In the genomic region with DNA sequence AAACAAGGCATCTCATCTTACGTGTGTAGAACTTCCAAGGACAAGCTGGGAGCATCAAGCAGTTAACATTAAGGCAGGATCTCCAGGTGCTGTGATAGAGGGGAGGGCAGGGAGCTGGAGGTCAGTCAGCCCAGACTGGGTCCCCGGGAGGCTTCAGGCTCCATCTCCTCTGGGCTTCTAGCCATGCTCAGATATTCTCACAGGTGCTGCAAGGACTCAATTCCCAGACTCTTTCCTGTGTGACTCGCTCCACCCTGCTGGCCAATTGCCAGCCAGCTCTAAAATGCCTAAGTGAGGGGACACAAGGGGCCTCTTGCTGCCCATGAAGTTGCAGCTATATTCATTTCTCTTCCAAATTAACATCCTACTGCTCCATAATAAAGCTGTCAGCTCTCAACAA, we compare ENCODE assay signal across 15 cellular contexts.
A peak's percentile ranks its signal among the peaks of the same experiment; 100 is the strongest.
DNase-seq lines count a peak whose midpoint lies in the region; ATAC-seq lines count a peak whose summit lies in the region.
"Had no signal": no experiment of that assay in that cellular context is flagged by ENCODE, and none has a peak within 500 bp of the region (broad histone marks: within the 10 kb centered on the region; RNA-seq: fewer than 3 reads in every experiment).

No MANE protein-coding gene starts in this region.

- POLR2A ChIA-PET in activated CD4-positive, alpha-beta T cell treated with anti-CD3 and anti-CD28 coated beads, Interleukin-2, amount 10 ng/mL, durations not matched to agents 7 days and 5 days (lab: Charles Lee): no interaction called here

- H3K4me3 Mint-ChIP-seq in stimulated activated memory B cell treated with anti-CD40 and anti-IgM and Interleukin-4, amounts not matched to agents 10 μg/mL and 1 μg/mL and 100 μg/mL, for 72 hours: no peak overlapping the region
- no peak overlapping the region for H3K4me3 Mint-ChIP-seq in activated naive CD4-positive, alpha-beta T cell treated with anti-CD3 and anti-CD28 coated beads, Interleukin-2, amount 10 ng/mL, durations not matched to agents 7 days and 5 days
- no peak overlapping the region for H3K4me3 Mint-ChIP-seq in activated CD4-positive, alpha-beta T cell treated with anti-CD3 and anti-CD28 coated beads, Interleukin-2, amount 10 ng/mL, durations not matched to agents 7 days and 5 days
- H3K4me3 Mint-ChIP-seq: stimulated activated naive B cell treated with anti-CD40 and anti-IgM and Interleukin-4, amounts not matched to agents 10 μg/mL and 1 μg/mL and 100 μg/mL, for 72 hours had no signal

- peaks cover 34% of the 10 kb centered on the region for H3K36me3 Mint-ChIP-seq in stimulated activated memory B cell treated with anti-CD40 and anti-IgM and Interleukin-4, amounts not matched to agents 10 μg/mL and 1 μg/mL and 100 μg/mL, for 72 hours
- H3K36me3 Mint-ChIP-seq in activated naive CD4-positive, alpha-beta T cell treated with anti-CD3 and anti-CD28 coated beads, Interleukin-2, amount 10 ng/mL, durations not matched to agents 7 days and 5 days: no peaks in the 10 kb centered on the region
- H3K36me3 Mint-ChIP-seq in activated CD4-positive, alpha-beta T cell treated with anti-CD3 and anti-CD28 coated beads, Interleukin-2, amount 10 ng/mL, durations not matched to agents 7 days and 5 days (ENCODE audit: low read depth): no peaks in the 10 kb centered on the region

- peaks cover 41% of the 10 kb centered on the region for H3K4me1 Mint-ChIP-seq in stimulated activated memory B cell treated with anti-CD40 and anti-IgM and Interleukin-4, amounts not matched to agents 10 μg/mL and 1 μg/mL and 100 μg/mL, for 72 hours
- H3K4me1 Mint-ChIP-seq in activated naive CD4-positive, alpha-beta T cell treated with anti-CD3 and anti-CD28 coated beads, Interleukin-2, amount 10 ng/mL, durations not matched to agents 7 days and 5 days: no peaks in the 10 kb centered on the region
- peaks cover 9% of the 10 kb centered on the region for H3K4me1 Mint-ChIP-seq in activated CD4-positive, alpha-beta T cell treated with anti-CD3 and anti-CD28 coated beads, Interleukin-2, amount 10 ng/mL, durations not matched to agents 7 days and 5 days

- H3K27ac Mint-ChIP-seq in stimulated activated memory B cell treated with anti-CD40 and anti-IgM and Interleukin-4, amounts not matched to agents 10 μg/mL and 1 μg/mL and 100 μg/mL, for 72 hours: peak overlapping the region; percentile 26
- no peak overlapping the region for H3K27ac Mint-ChIP-seq in activated naive CD4-positive, alpha-beta T cell treated with anti-CD3 and anti-CD28 coated beads, Interleukin-2, amount 10 ng/mL, durations not matched to agents 7 days and 5 days
- no peak overlapping the region for H3K27ac Mint-ChIP-seq in activated CD4-positive, alpha-beta T cell treated with anti-CD3 and anti-CD28 coated beads, Interleukin-2, amount 10 ng/mL, durations not matched to agents 7 days and 5 days
- H3K27ac Mint-ChIP-seq: activated T-cell treated with anti-CD3 and anti-CD28 coated beads, Interleukin-2, amount 50 U/mL, for 72 hours; stimulated activated naive B cell treated with anti-CD40 and anti-IgM and Interleukin-4, amounts not matched to agents 10 μg/mL and 1 μg/mL and 100 μg/mL, for 72 hours had no signal

- DNase-seq in NCI-H2107 treated with DMSO at 0.1 percent for 48 hours (lab: John Stamatoyannopoulos, UW; ENCODE audit: unreplicated experiment) (peak; percentile 33), NCI-H2107 (lab: John Stamatoyannopoulos, UW) (no peak), NCI-H1092 (lab: John Stamatoyannopoulos, UW) (peak; percentile 49), SW480 (ENCODE audit: low spot score) (peak; percentile 25)
- DNase-seq in activated naive CD4-positive, alpha-beta T cell treated with anti-CD3 and anti-CD28 coated beads, Interleukin-2, amount 10 ng/mL, durations not matched to agents 7 days and 5 days: no peak
- DNase-seq in activated CD4-positive, alpha-beta T cell treated with anti-CD3 and anti-CD28 coated beads, Interleukin-2, amount 10 ng/mL, durations not matched to agents 7 days and 5 days: no peak
- DNase-seq: activated CD4-positive, alpha-beta T cell treated with anti-CD3 and anti-CD28 coated beads, Interleukin-2, amount 50 U/mL, for 1 hour; activated T-cell treated with anti-CD3 and anti-CD28 coated beads, Interleukin-2, amount 50 U/mL, for 72 hours; effector CD8-positive, alpha-beta T cell; IMR-90; SK-N-SH; stimulated activated naive B cell treated with anti-CD40 and anti-IgM and Interleukin-4, amounts not matched to agents 10 μg/mL and 1 μg/mL and 100 μg/mL, for 72 hours; upper lobe of right lung had no signal

- ATAC-seq in stimulated activated memory B cell treated with anti-CD40 and anti-IgM and Interleukin-4, amounts not matched to agents 10 μg/mL and 1 μg/mL and 100 μg/mL, for 72 hours: no peak
- no peak for ATAC-seq in HG02642 (IDR thresholded peaks at IDR 0.05; ENCODE audit: poor library complexity, unreplicated experiment)
- ATAC-seq: upper lobe of right lung had no signal

- H3K27me3 Mint-ChIP-seq in stimulated activated memory B cell treated with anti-CD40 and anti-IgM and Interleukin-4, amounts not matched to agents 10 μg/mL and 1 μg/mL and 100 μg/mL, for 72 hours: no peaks in the 10 kb centered on the region
- peaks cover 5% of the 10 kb centered on the region for H3K27me3 Mint-ChIP-seq in activated naive CD4-positive, alpha-beta T cell treated with anti-CD3 and anti-CD28 coated beads, Interleukin-2, amount 10 ng/mL, durations not matched to agents 7 days and 5 days
- H3K27me3 Mint-ChIP-seq in activated CD4-positive, alpha-beta T cell treated with anti-CD3 and anti-CD28 coated beads, Interleukin-2, amount 10 ng/mL, durations not matched to agents 7 days and 5 days: no peaks in the 10 kb centered on the region
- H3K27me3 Mint-ChIP-seq: stimulated activated naive B cell treated with anti-CD40 and anti-IgM and Interleukin-4, amounts not matched to agents 10 μg/mL and 1 μg/mL and 100 μg/mL, for 72 hours had no signal

- CTCF ChIA-PET in activated naive CD4-positive, alpha-beta T cell treated with anti-CD3 and anti-CD28 coated beads, Interleukin-2, amount 10 ng/mL, durations not matched to agents 7 days and 5 days (lab: Charles Lee): interaction anchor here (1.2 kb wide), 1 partner anchor 471 kb away, joined by 3 read pairs; no protein-coding TSS in a partner anchor
- CTCF ChIA-PET in activated CD4-positive, alpha-beta T cell treated with anti-CD3 and anti-CD28 coated beads, Interleukin-2, amount 10 ng/mL, durations not matched to agents 7 days and 5 days (lab: Charles Lee): interaction anchor here (1.2 to 2.2 kb wide), 4 partner anchors 9 to 34 kb away, joined by 4 to 8 read pairs (median 6); no protein-coding TSS in a partner anchor

- H3K9me3 Mint-ChIP-seq in stimulated activated memory B cell treated with anti-CD40 and anti-IgM and Interleukin-4, amounts not matched to agents 10 μg/mL and 1 μg/mL and 100 μg/mL, for 72 hours: no peaks in the 10 kb centered on the region
- no peaks in the 10 kb centered on the region for H3K9me3 Mint-ChIP-seq in activated naive CD4-positive, alpha-beta T cell treated with anti-CD3 and anti-CD28 coated beads, Interleukin-2, amount 10 ng/mL, durations not matched to agents 7 days and 5 days
- H3K9me3 Mint-ChIP-seq in activated CD4-positive, alpha-beta T cell treated with anti-CD3 and anti-CD28 coated beads, Interleukin-2, amount 10 ng/mL, durations not matched to agents 7 days and 5 days: no peaks in the 10 kb centered on the region
- H3K9me3 Mint-ChIP-seq: activated T-cell treated with anti-CD3 and anti-CD28 coated beads, Interleukin-2, amount 50 U/mL, for 72 hours; stimulated activated naive B cell treated with anti-CD40 and anti-IgM and Interleukin-4, amounts not matched to agents 10 μg/mL and 1 μg/mL and 100 μg/mL, for 72 hours had no signal

Comparison
In these comparisons a context has a peak if more than half of its experiments do, and no peak if none do; other contexts are left out.
1. DNase-seq: peak in NCI-H2107 treated with DMSO at 0.1 percent for 48 hours (single experiment), NCI-H1092 (single experiment) and SW480 (single experiment); none in NCI-H2107 (single experiment), activated naive CD4-positive, alpha-beta T cell treated with anti-CD3 and anti-CD28 coated beads, Interleukin-2, amount 10 ng/mL, durations not matched to agents 7 days and 5 days (single experiment) and activated CD4-positive, alpha-beta T cell treated with anti-CD3 and anti-CD28 coated beads, Interleukin-2, amount 10 ng/mL, durations not matched to agents 7 days and 5 days (single experiment).